ENCODE assay signal across 20 cellular contexts in the genomic region with DNA sequence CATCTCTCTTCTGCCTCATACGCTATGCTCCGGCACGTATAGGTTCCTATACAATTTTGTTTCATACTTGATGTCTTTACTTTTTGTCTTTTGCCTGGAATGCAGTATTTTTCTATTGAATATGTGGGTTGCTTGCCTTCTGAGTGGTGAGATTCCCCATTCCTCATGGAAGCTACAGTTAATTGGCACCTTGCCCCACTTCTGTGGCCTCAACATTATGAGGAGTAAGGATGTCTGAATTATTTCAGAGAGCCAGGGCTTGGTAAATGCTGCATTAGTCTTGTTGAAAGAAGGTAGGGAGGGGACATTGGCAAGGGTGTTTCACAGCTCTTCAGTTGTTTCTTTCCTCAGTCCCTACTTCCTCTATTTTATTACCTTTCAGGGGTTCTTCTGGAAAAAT. TPM values are rescaled to one million over a fixed set of nuclear protein-coding genes. Genes with fewer than 3 reads are reported as not detected.
DNase-seq lines count a peak whose midpoint lies in the region; ATAC-seq, FAIRE-seq and TF ChIP-seq lines count a peak whose summit lies in the region.
"Had no signal": no experiment of that assay in that cellular context is flagged by ENCODE, and none has a peak within 500 bp of the region (broad histone marks: within the 10 kb centered on the region; RNA-seq: fewer than 3 reads in every experiment).

No MANE protein-coding gene starts in this region.

- POLR2A ChIA-PET in activated CD8-positive, alpha-beta T cell treated with anti-CD3 and anti-CD28 coated beads for 36 hours (lab: Charles Lee): no interaction called here

- TF ChIP-seq CTCF in astrocyte (IDR thresholded peaks at IDR 0.05; ENCODE audit: insufficient read depth, low read depth, low read length) (no peak), fibroblast of the aortic adventitia (IDR thresholded peaks at IDR 0.05; ENCODE audit: insufficient read depth, low read length) (no peak)
- no peak for TF ChIP-seq CTCF in activated CD8-positive, alpha-beta T cell treated with anti-CD3 and anti-CD28 coated beads for 36 hours (IDR thresholded peaks at IDR 0.05)

- no peaks in the 10 kb centered on the region for H3K4me1 ChIP-seq in astrocyte (ENCODE audit: insufficient read depth, low read length)
- H3K4me1 ChIP-seq: BE2C had no signal

- no peak overlapping the region for H3K4me3 ChIP-seq in astrocyte (ENCODE audit: insufficient read depth, low read depth, low read length)
- H3K4me3 ChIP-seq in fibroblast of the aortic adventitia (ENCODE audit: low read depth, low read length): no peak overlapping the region

- no peak overlapping the region for H3K9ac ChIP-seq in astrocyte (ENCODE audit: low read length)

- ATAC-seq in activated CD8-positive, alpha-beta T cell treated with anti-CD3 and anti-CD28 coated beads for 36 hours: no peak
- ATAC-seq: HepG2, PC-3 had no signal

- no peak overlapping the region for H2AFZ ChIP-seq in astrocyte (ENCODE audit: low read depth, low read length)

- H3K4me1 Mint-ChIP-seq in astrocyte (ENCODE audit: low read depth, unreplicated experiment): peaks cover 4% of the 10 kb centered on the region
- no peaks in the 10 kb centered on the region for H3K4me1 Mint-ChIP-seq in activated CD8-positive, alpha-beta T cell treated with anti-CD3 and anti-CD28 coated beads for 36 hours (ENCODE audit: low read depth)

- intact Hi-C loops in activated CD8-positive, alpha-beta T cell treated with anti-CD3 and anti-CD28 coated beads for 36 hours (cut with micrococcal nuclease): no loop called here

- DNase-seq in NOMO-1 treated with DMSO at 0.1 percent for 48 hours (lab: John Stamatoyannopoulos, UW; ENCODE audit: unreplicated experiment): peak; percentile 34
- no peak for DNase-seq in NOMO-1 treated with dmso at 0.1 percent for 144 hours (lab: John Stamatoyannopoulos, UW; ENCODE audit: unreplicated experiment)
- DNase-seq in astrocyte (ENCODE audit: low read depth): peak; percentile 29
- DNase-seq in fibroblast of the aortic adventitia (ENCODE audit: low read depth): peak; percentile 0
- no peak for DNase-seq in activated CD8-positive, alpha-beta T cell treated with anti-CD3 and anti-CD28 coated beads for 36 hours
- no peak for DNase-seq in KBM-7
- DNase-seq in kidney glomerular epithelial cell (lab: John Stamatoyannopoulos, UW): no peak
- DNase-seq: BE2C; CD4-positive, CD25-positive, alpha-beta regulatory T cell; COR-L47; DMS 273 treated with DMSO at 0.1 percent for 48 hours; GDM1; H7; HFFc6; MM.1S; NCI-H1436; NCI-H2029; NCI-H526; PC-3 had no signal

- H4K20me1 ChIP-seq in astrocyte (ENCODE audit: insufficient read depth, low read length): no peaks in the 10 kb centered on the region

- FAIRE-seq in astrocyte (lab: Jason Lieb, UNC): no peak
- FAIRE-seq: HepG2 had no signal

- H3K27me3 ChIP-seq in astrocyte (ENCODE audit: insufficient read depth, low read length): no peaks in the 10 kb centered on the region
- H3K27me3 ChIP-seq: BE2C had no signal

- H3K27ac Mint-ChIP-seq in astrocyte (ENCODE audit: unreplicated experiment): no peak overlapping the region
- H3K27ac Mint-ChIP-seq in activated CD8-positive, alpha-beta T cell treated with anti-CD3 and anti-CD28 coated beads for 36 hours: no peak overlapping the region
- H3K27ac Mint-ChIP-seq: CD4-positive, CD25-positive, alpha-beta regulatory T cell; HFFc6 had no signal

- no peaks in the 10 kb centered on the region for H3K9me3 Mint-ChIP-seq in astrocyte (ENCODE audit: unreplicated experiment)
- H3K9me3 Mint-ChIP-seq in activated CD8-positive, alpha-beta T cell treated with anti-CD3 and anti-CD28 coated beads for 36 hours: no peaks in the 10 kb centered on the region
- H3K9me3 Mint-ChIP-seq: CD4-positive, CD25-positive, alpha-beta regulatory T cell; HFFc6 had no signal

- CTCF ChIA-PET in activated CD8-positive, alpha-beta T cell treated with anti-CD3 and anti-CD28 coated beads for 36 hours (lab: Charles Lee): no interaction called here

- in situ Hi-C loops in KBM-7 (cut with MboI; ENCODE audit: low pct_unique_long_range_greater_than_20kb, low sequenced_read_pairs): no loop called here

- H3K27ac ChIP-seq in astrocyte (ENCODE audit: low read depth, low read length): no peak overlapping the region

- H3K9me3 ChIP-seq in astrocyte (ENCODE audit: insufficient read depth, low read depth, low read length): no peaks in the 10 kb centered on the region
- H3K9me3 ChIP-seq: BE2C had no signal

- no peak overlapping the region for H3K4me2 ChIP-seq in astrocyte (ENCODE audit: low read length)

- H3K27me3 Mint-ChIP-seq in astrocyte (ENCODE audit: low read depth, unreplicated experiment): no peaks in the 10 kb centered on the region
- no peaks in the 10 kb centered on the region for H3K27me3 Mint-ChIP-seq in activated CD8-positive, alpha-beta T cell treated with anti-CD3 and anti-CD28 coated beads for 36 hours
- H3K27me3 Mint-ChIP-seq: CD4-positive, CD25-positive, alpha-beta regulatory T cell had no signal

- H3K79me2 ChIP-seq in astrocyte (ENCODE audit: insufficient read depth, low read length): no peaks in the 10 kb centered on the region

- H3K36me3 ChIP-seq in astrocyte (ENCODE audit: insufficient read depth, low read length): no peaks in the 10 kb centered on the region
- H3K36me3 ChIP-seq: BE2C had no signal

- H3K4me3 Mint-ChIP-seq in astrocyte (ENCODE audit: unreplicated experiment): no peak overlapping the region
- no peak overlapping the region for H3K4me3 Mint-ChIP-seq in activated CD8-positive, alpha-beta T cell treated with anti-CD3 and anti-CD28 coated beads for 36 hours
- H3K4me3 Mint-ChIP-seq: CD4-positive, CD25-positive, alpha-beta regulatory T cell; HFFc6 had no signal

- H3K36me3 Mint-ChIP-seq in astrocyte (ENCODE audit: low read depth, unreplicated experiment): no peaks in the 10 kb centered on the region
- no peaks in the 10 kb centered on the region for H3K36me3 Mint-ChIP-seq in activated CD8-positive, alpha-beta T cell treated with anti-CD3 and anti-CD28 coated beads for 36 hours (ENCODE audit: low read depth)
- H3K36me3 Mint-ChIP-seq: CD4-positive, CD25-positive, alpha-beta regulatory T cell had no signal

RNA-seq across cellular contexts. Expression of a gene that starts 23.0 kb away (rescaled TPM):
- 17.7 and 19.2 TPM in 2 replicates for total RNA-seq in astrocyte
- 3.7 and 4.8 TPM in 2 replicates for total RNA-seq in fibroblast of the aortic adventitia (ENCODE audit: low replicate concordance)
- 1 to 10 TPM; 1.1 to 1.5 TPM for total RNA-seq in activated CD8-positive, alpha-beta T cell treated with anti-CD3 and anti-CD28 coated beads for 36 hours

Comparison
In these comparisons a context has a peak if more than half of its experiments do, and no peak if none do; other contexts are left out.
1. DNase-seq: peak in NOMO-1 treated with DMSO at 0.1 percent for 48 hours (single experiment), astrocyte (single experiment) and fibroblast of the aortic adventitia (single experiment); none in NOMO-1 treated with dmso at 0.1 percent for 144 hours (single experiment), activated CD8-positive, alpha-beta T cell treated with anti-CD3 and anti-CD28 coated beads for 36 hours (single experiment), KBM-7 (single experiment) and kidney glomerular epithelial cell (single experiment).